16 cellular contexts compared by ENCODE assay signal in the genomic region with DNA sequence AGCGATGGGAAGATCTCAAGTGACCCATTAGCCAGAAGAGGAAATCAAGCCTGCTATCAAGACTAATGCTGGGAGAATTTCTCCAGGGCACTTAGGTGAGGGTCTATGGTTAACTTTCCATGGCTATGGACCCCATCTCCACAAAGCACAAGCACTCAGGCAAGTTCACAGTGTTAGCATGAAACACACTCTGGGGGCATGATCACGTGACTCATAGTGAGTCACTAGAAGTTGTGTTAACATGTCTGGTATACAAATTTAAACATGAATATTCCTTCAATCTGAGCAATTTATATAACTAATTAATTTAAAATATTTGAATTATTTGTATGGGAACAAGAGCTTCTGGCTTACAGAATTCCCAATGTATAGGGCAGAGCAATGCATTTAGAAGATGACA.
DNase-seq lines count a peak whose midpoint lies in the region; ATAC-seq, FAIRE-seq and TF ChIP-seq lines count a peak whose summit lies in the region.
"Had no signal": no experiment of that assay in that cellular context is flagged by ENCODE, and none has a peak within 500 bp of the region (broad histone marks: within the 10 kb centered on the region; RNA-seq: fewer than 3 reads in every experiment).

No MANE protein-coding gene starts in this region.

- POLR2A ChIA-PET in GM12878 (lab: Charles Lee) = no interaction called here

- H3F3A ChIP-seq in GM23248 (ENCODE audit: insufficient read depth) = no peaks in the 10 kb centered on the region

- no peak for TF ChIP-seq EP300 in GM12878 (IDR thresholded peaks at IDR 0.05; ENCODE audit: borderline replicate concordance in 1 of 2, control insufficient read depth in 1 of 2, low read depth in 2 of 2, low read length in 2 of 2)

- in situ Hi-C loops in GM23248 (cut with MboI) = no loop called here
- in situ Hi-C loops in GM12878 (cut with MboI) = no loop called here

- H3K4me1 ChIP-seq in GM23248 (ENCODE audit: insufficient read depth) (no peaks in the 10 kb centered on the region; the same call in 1 of the 2 replicates), GM12878 (ENCODE audit: control insufficient read depth, insufficient read depth, low read length) (no peaks in the 10 kb centered on the region), Karpas-422 (ENCODE audit: low read length) (no peaks in the 10 kb centered on the region)

- H3K9ac ChIP-seq in GM23248 (no peak overlapping the region), GM12878 (ENCODE audit: control insufficient read depth, insufficient read depth, low read length) (no peak overlapping the region), Karpas-422 (ENCODE audit: low read length) (no peak overlapping the region)
- H3K9ac ChIP-seq: BLaER1 had no signal

- H3K79me2 ChIP-seq in GM23248 (ENCODE audit: insufficient read depth) (no peaks in the 10 kb centered on the region), GM12878 (ENCODE audit: control insufficient read depth, insufficient read depth, low read length) (no peaks in the 10 kb centered on the region), Karpas-422 (ENCODE audit: low read length) (no peaks in the 10 kb centered on the region)

- SMC1A ChIA-PET in GM12878 (lab: Charles Lee; ENCODE audit: uncharacterized antibody, unreplicated experiment) = no interaction called here

- RAD21 ChIA-PET in GM12878 (lab: Charles Lee; ENCODE audit: unreplicated experiment) = no interaction called here

- ATAC-seq in GM12878 (no peak), GM21381 (IDR thresholded peaks at IDR 0.05; ENCODE audit: unreplicated experiment) (no peak)
- ATAC-seq: HCT116, Panc1, SK-N-SH treated with all-trans-retinoic acid at 6 μM for 48 hours had no signal

- no peak for TF ChIP-seq POLR2A in GM12878 (IDR thresholded peaks at IDR 0.05; ENCODE audit: low read depth, low read length)

- no peak for TF ChIP-seq RAD21 in GM12878 (IDR thresholded peaks at IDR 0.05; ENCODE audit: insufficient read depth, low read depth, low read length)

- H3K9me2 ChIP-seq in GM23248 (ENCODE audit: insufficient read depth) = no peaks in the 10 kb centered on the region
- H3K9me2 ChIP-seq in Karpas-422 (replicated peaks; ENCODE audit: insufficient read depth, low read length) = no peaks in the 10 kb centered on the region

- H3K4me3 ChIP-seq in GM23248 (no peak overlapping the region), GM12878 (no peak overlapping the region), foreskin fibroblast (ENCODE audit: low read depth in 1 of 2, low read length in 2 of 2) (no peak overlapping the region), retinal pigment epithelial cell (ENCODE audit: low read length) (no peak overlapping the region), Karpas-422 (ENCODE audit: low read length) (no peak overlapping the region)
- H3K4me3 ChIP-seq: BLaER1 had no signal

- H3K27me3 ChIP-seq in GM23248 (replicated peaks; ENCODE audit: insufficient read depth) (no peaks in the 10 kb centered on the region), GM12878 (replicated peaks in 1 of 2; ENCODE audit: control insufficient read depth in 2 of 2, insufficient read depth in 2 of 2, low read length in 1 of 2) (no peaks in the 10 kb centered on the region; a peak in 1 of 4 replicates), Karpas-422 (ENCODE audit: low read length) (no peaks in the 10 kb centered on the region; the same call in 1 of the 2 replicates)
- H3K27me3 ChIP-seq: BLaER1 had no signal

- H2AFZ ChIP-seq in GM23248 (no peak overlapping the region), GM12878 (ENCODE audit: control insufficient read depth, low read depth, low read length) (no peak overlapping the region), Karpas-422 (ENCODE audit: low read length) (no peak overlapping the region)

- CTCF ChIA-PET in GM12878 (lab: Yijun Ruan, JAX) = no interaction called here

- no TSS peak for BruUV-seq in GM12878 (replicated peaks; lab: Mats Ljungman, UMichigan)

- H3K4me2 ChIP-seq in GM23248 (ENCODE audit: unreplicated experiment) = no peak overlapping the region
- H3K4me2 ChIP-seq in GM12878 (ENCODE audit: control insufficient read depth, insufficient read depth) = no peak overlapping the region
- H3K4me2 ChIP-seq in Karpas-422 (ENCODE audit: low read depth, low read length, poor library complexity, severe bottlenecking) = no peak overlapping the region
- H3K4me2 ChIP-seq: BLaER1 had no signal

- no peaks in the 10 kb centered on the region for H3K9me3 ChIP-seq in GM23248 (ENCODE audit: low read depth)
- no peaks in the 10 kb centered on the region for H3K9me3 ChIP-seq in GM12878 (replicated peaks; ENCODE audit: control insufficient read depth, insufficient read depth, low read length)
- no peaks in the 10 kb centered on the region for H3K9me3 ChIP-seq in Karpas-422 (ENCODE audit: low read length)
- H3K9me3 ChIP-seq: BLaER1 had no signal

- 63 to 68% methylated on average over 2 of the region's 2 CpGs for WGBS in GM23248 (ENCODE audit: low coverage in 1 of 2, low lambda C conversion rate in 2 of 2, missing lambda C conversion rate in 2 of 2), 2 experiments
- WGBS in GM12878 (ENCODE audit: insufficient coverage, insufficient replicate concordance, low lambda C conversion rate, missing lambda C conversion rate) = 11% methylated on average over 2 of the region's 2 CpGs

- H4K20me1 ChIP-seq in GM23248 (ENCODE audit: insufficient read depth) (no peaks in the 10 kb centered on the region), GM12878 (ENCODE audit: control insufficient read depth, insufficient read depth) (no peaks in the 10 kb centered on the region), Karpas-422 (ENCODE audit: insufficient read depth, low read depth, low read length) (no peaks in the 10 kb centered on the region)
- H4K20me1 ChIP-seq: BLaER1 had no signal

- TF ChIP-seq CTCF in GM12878 (IDR thresholded peaks at IDR 0.05 in 2 of 3, conservative IDR thresholded peaks at IDR 0.05 in 1 of 3; ENCODE audit: control insufficient read depth in 2 of 3, extremely low read depth in 1 of 3, insufficient read depth in 1 of 3, low read depth in 3 of 3, low read length in 3 of 3) (no peak), foreskin fibroblast (IDR thresholded peaks at IDR 0.05; ENCODE audit: low read depth, low read length) (no peak), retinal pigment epithelial cell (conservative IDR thresholded peaks at IDR 0.05; ENCODE audit: low read depth, low read length) (no peak), GM10266 (IDR thresholded peaks at IDR 0.05; ENCODE audit: control insufficient read depth, insufficient read depth, low read depth, missing control alignments) (no peak)

- no peak overlapping the region for H3K27ac ChIP-seq in GM23248
- no peak overlapping the region for H3K27ac ChIP-seq in GM12878 (ENCODE audit: control insufficient read depth, insufficient read depth)
- H3K27ac ChIP-seq in Karpas-422 (ENCODE audit: low read length) = no peak overlapping the region
- H3K27ac ChIP-seq: BLaER1 had no signal

- intact Hi-C loops in GM12878 (cut with micrococcal nuclease; ENCODE audit: unreplicated experiment) = no loop called here

- H3K36me3 ChIP-seq in GM23248 (ENCODE audit: low read depth) (no peaks in the 10 kb centered on the region), GM12878 (ENCODE audit: control insufficient read depth in 2 of 2, insufficient read depth in 2 of 2, low read length in 1 of 2) (no peaks in the 10 kb centered on the region), Karpas-422 (ENCODE audit: insufficient read depth, low read length) (no peaks in the 10 kb centered on the region)
- H3K36me3 ChIP-seq: BLaER1 had no signal

- no peak for FAIRE-seq in GM12878 (lab: Jason Lieb, UNC)

- DNase-seq in GM23248 (peak; percentile 47), GM12878 (ENCODE audit: low read depth, low spot score) (no peak), foreskin fibroblast (peak; percentile 6 to 48), retinal pigment epithelial cell (ENCODE audit: low read depth) (peak; percentile 2), Karpas-422 (no peak), GM10266 (ENCODE audit: extremely low spot score) (no peak)
- DNase-seq: NCI-H1417, NCI-H2029 treated with DMSO at 0.1 percent for 48 hours, NCI-H510A, NCI-H82, SHP77 had no signal

TF ChIP-seq in GM12878, 131 proteins besides CTCF, POLR2A, EP300 and RAD21:
- TF ChIP-seq RB1 (IDR thresholded peaks at IDR 0.05; ENCODE audit: borderline replicate concordance) (no peak), RAD51 (IDR thresholded peaks at IDR 0.05) (peak; percentile 50; the same call in 1 of the 2 replicates)

Comparison
In these comparisons a context has a peak if more than half of its experiments do, and no peak if none do; other contexts are left out.
1. DNase-seq: peak in GM23248 (single experiment), foreskin fibroblast (2 of 2) and retinal pigment epithelial cell (single experiment); none in GM12878 (single experiment), Karpas-422 (single experiment) and GM10266 (single experiment).